ENCODE assay signal across 29 cellular contexts in genomic region chr15:29135266-29135665, GRCh38.
"Had no signal": no experiment of that assay in that cellular context is flagged by ENCODE, and none has a peak within 500 bp of the region (broad histone marks: within the 10 kb centered on the region; RNA-seq: fewer than 3 reads in every experiment).

No MANE protein-coding gene starts in this region.

- H3K9me3 Mint-ChIP-seq: activated CD4-positive, alpha-beta memory T cell treated with anti-CD3 and anti-CD28 coated beads, Interleukin-2, amount 10 ng/mL, durations not matched to agents 7 days and 5 days; activated CD4-positive, alpha-beta T cell treated with anti-CD3 and anti-CD28 coated beads, Interleukin-2, amount 10 ng/mL, durations not matched to agents 24 days and 14 days; activated T-cell treated with anti-CD3 and anti-CD28 coated beads, Interleukin-2, amount 50 U/mL, for 4 hours; activated T-helper 17 cell treated with anti-CD3 and anti-CD28 coated beads, Interleukin-2, amount 50 U/mL, for 72 hours; central memory CD8-positive, alpha-beta T cell; dendritic cell treated with granulocyte-macrophage colony-stimulating factor and Interleukin-4, amounts not matched to agents 40 ng/mL and 50 ng/mL, for 4 days; endodermal cell; immature natural killer cell; neural crest cell; stimulated activated naive CD8-positive, alpha-beta T cell treated with anti-CD3 and anti-CD28 coated beads, Interleukin-15, Interleukin-2, amounts not matched to agents 100 ng/mL and 50 ng/mL, for 24 hours had no signal

- ATAC-seq: activated T-cell treated with anti-CD3 and anti-CD28 coated beads, Interleukin-2, amount 50 U/mL, for 4 hours; activated T-helper 17 cell treated with anti-CD3 and anti-CD28 coated beads, Interleukin-2, amount 50 U/mL, for 72 hours; esophagus mucosa; gastroesophageal sphincter; left colon; psoas muscle; T-helper 17 cell had no signal

- H3K36me3 ChIP-seq: breast epithelium, gastroesophageal sphincter, spleen, thoracic aorta had no signal

- H3K4me1 ChIP-seq: breast epithelium, parathyroid adenoma, psoas muscle had no signal

- H3K36me3 Mint-ChIP-seq: immature natural killer cell, naive B cell had no signal

- H3K9me3 ChIP-seq: breast epithelium, gastroesophageal sphincter, psoas muscle, spleen, thoracic aorta had no signal

- H3K4me3 ChIP-seq: breast epithelium, gastroesophageal sphincter, psoas muscle, spleen, thoracic aorta had no signal

- H3K4me3 Mint-ChIP-seq: activated CD4-positive, alpha-beta memory T cell treated with anti-CD3 and anti-CD28 coated beads, Interleukin-2, amount 10 ng/mL, durations not matched to agents 7 days and 5 days; activated CD4-positive, alpha-beta T cell treated with anti-CD3 and anti-CD28 coated beads, Interleukin-2, amount 10 ng/mL, durations not matched to agents 24 days and 14 days; activated T-cell treated with anti-CD3 and anti-CD28 coated beads, Interleukin-2, amount 50 U/mL, for 4 hours; activated T-helper 17 cell treated with anti-CD3 and anti-CD28 coated beads, Interleukin-2, amount 50 U/mL, for 72 hours; central memory CD8-positive, alpha-beta T cell; dendritic cell treated with granulocyte-macrophage colony-stimulating factor and Interleukin-4, amounts not matched to agents 40 ng/mL and 50 ng/mL, for 4 days; endodermal cell; immature natural killer cell; naive B cell; neural crest cell; stimulated activated naive CD8-positive, alpha-beta T cell treated with anti-CD3 and anti-CD28 coated beads, Interleukin-15, Interleukin-2, amounts not matched to agents 100 ng/mL and 50 ng/mL, for 24 hours; T-helper 17 cell had no signal

- DNase-seq: activated CD4-positive, alpha-beta memory T cell treated with anti-CD3 and anti-CD28 coated beads, Interleukin-2, amount 10 ng/mL, durations not matched to agents 7 days and 5 days; activated CD4-positive, alpha-beta T cell treated with anti-CD3 and anti-CD28 coated beads, Interleukin-2, amount 10 ng/mL, durations not matched to agents 24 days and 14 days; activated gamma-delta T cell treated with Interleukin-2 at 50 U/mL for 16 hours; activated naive CD4-positive, alpha-beta T cell treated with anti-CD3 and anti-CD28 coated beads, Interleukin-2, amount 50 U/mL, for 16 hours; activated T-cell treated with anti-CD3 and anti-CD28 coated beads, Interleukin-2, amount 50 U/mL, for 4 hours; amniotic stem cell; hypothalamus; immature natural killer cell; kidney; left colon; mammary epithelial cell; naive B cell; nucleus accumbens; T-helper 17 cell; T1000; trophoblast cell had no signal

- H3K27ac ChIP-seq: breast epithelium, gastroesophageal sphincter, parathyroid adenoma, psoas muscle, spleen, thoracic aorta had no signal

- H2AFZ ChIP-seq: parathyroid adenoma had no signal

- H3K9ac ChIP-seq: parathyroid adenoma had no signal

- H3K27ac Mint-ChIP-seq: activated CD4-positive, alpha-beta memory T cell treated with anti-CD3 and anti-CD28 coated beads, Interleukin-2, amount 10 ng/mL, durations not matched to agents 7 days and 5 days; activated CD4-positive, alpha-beta T cell treated with anti-CD3 and anti-CD28 coated beads, Interleukin-2, amount 10 ng/mL, durations not matched to agents 24 days and 14 days; activated T-helper 17 cell treated with anti-CD3 and anti-CD28 coated beads, Interleukin-2, amount 50 U/mL, for 72 hours; dendritic cell treated with granulocyte-macrophage colony-stimulating factor and Interleukin-4, amounts not matched to agents 40 ng/mL and 50 ng/mL, for 4 days; endodermal cell; immature natural killer cell; naive B cell; stimulated activated naive CD8-positive, alpha-beta T cell treated with anti-CD3 and anti-CD28 coated beads, Interleukin-15, Interleukin-2, amounts not matched to agents 100 ng/mL and 50 ng/mL, for 24 hours; T-helper 17 cell had no signal

- H3K79me2 ChIP-seq: parathyroid adenoma had no signal
